Comparison of ENCODE assay signal across 1 cellular context in the genomic region with DNA sequence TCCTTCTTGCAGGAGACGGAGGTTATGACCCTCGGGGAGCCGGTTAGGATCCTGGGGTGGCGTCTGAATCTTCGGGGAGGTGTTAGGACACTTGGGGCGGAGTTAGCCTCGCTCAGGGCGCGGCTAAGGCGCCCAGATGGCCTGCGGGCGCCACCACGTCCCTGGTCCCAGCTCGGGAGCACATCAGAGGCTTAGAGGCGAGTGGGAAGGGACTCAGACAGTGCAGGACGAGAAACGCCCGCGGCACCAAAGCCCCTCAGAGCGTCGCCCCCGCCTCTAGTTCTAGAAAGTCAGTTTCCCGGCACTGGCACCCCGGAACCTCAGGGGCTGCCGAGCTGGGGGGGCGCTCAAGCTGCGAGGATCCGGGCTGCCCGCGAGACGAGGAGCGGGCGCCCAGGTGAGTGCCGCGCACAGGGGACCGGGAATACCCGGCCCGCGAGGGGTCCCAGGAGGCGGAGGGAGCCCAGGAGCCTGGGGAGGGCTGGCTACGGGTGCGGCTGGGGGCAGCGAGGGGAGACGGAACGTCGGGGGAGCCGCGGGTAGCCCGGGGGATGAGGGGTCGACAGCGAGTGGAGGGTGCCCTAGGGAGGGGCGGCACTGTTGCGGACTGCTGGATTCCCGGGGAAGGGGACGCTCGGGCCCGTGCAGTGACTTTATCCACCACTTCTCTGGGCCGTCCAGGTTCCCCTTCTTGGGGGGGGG.
TF ChIP-seq lines count a peak whose summit lies in the region.

TSS of gene HCK (plus strand) at position 153 of the 702 bp plus-strand sequence.

TF ChIP-seq in HepG2, 621 proteins besides CTCF, POLR2A, EP300 and RAD21 (continued from another document):
- TF ChIP-seq LRRFIP1 (CRISPR knock-in tag; conservative IDR thresholded peaks at IDR 0.05), result no peak
